ENCODE assay signal across 22 cellular contexts in the genomic region with DNA sequence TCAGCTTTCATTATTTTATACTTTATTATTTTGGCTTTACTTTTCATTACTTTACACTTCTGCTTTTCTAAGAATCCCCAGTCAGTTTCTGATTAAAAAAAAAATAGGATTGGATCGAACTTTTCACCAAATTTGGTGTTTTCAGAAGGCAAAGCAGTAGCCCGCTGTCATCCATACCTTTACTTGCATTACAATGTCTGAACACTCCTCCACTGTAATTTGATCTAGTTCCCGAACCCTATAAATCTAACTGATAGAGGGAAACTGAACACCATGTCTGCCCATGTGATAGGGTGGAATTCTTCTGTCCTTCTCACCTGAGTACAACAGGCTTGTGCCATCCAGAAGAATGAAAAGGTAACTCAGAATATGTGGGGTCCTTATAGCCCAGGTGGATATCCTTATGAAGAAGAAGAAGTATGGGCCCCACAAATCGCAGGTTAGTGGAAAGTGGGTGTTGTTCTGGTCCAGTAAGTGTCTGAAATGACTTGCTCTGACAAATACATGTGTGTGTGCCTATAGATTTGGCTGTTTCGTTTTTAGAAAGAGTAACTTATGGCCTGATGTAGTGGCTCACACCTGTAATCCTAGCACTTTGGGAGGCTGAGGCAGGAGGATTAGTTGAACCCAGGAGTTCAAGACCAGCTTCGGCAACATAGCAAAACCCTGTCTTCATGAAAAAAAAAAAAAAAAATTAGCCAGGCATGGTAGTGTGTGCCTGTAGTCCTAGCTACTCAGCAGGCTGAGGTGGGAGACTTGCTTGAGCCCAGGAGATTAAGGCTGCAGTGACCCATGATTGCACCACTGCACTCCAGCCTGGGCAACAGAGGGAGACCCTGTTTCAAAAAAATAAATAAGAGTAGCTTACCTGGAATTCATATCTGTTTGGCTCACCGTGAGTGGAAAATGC.
A peak's percentile ranks its signal among the peaks of the same experiment; 100 is the strongest.
DNase-seq lines count a peak whose midpoint lies in the region; ATAC-seq and FAIRE-seq lines count a peak whose summit lies in the region.
"Had no signal": no experiment of that assay in that cellular context is flagged by ENCODE, and none has a peak within 500 bp of the region (broad histone marks: within the 10 kb centered on the region; RNA-seq: fewer than 3 reads in every experiment).

No MANE protein-coding gene starts in this region.

- H3K9me3 ChIP-seq in iPS DF 6.9 (ENCODE audit: control insufficient read depth, insufficient read depth, low read length), result no peaks in the 10 kb centered on the region
- H3K9me3 ChIP-seq: colonic mucosa, lower lobe of right lung had no signal

- H3K4me1 ChIP-seq in iPS DF 6.9 (ENCODE audit: control insufficient read depth, insufficient read depth, low read length), result 0 out of 2 replicates have a peak, but pooled peaks cover 1% of the 10 kb centered on the region
- H3K4me1 ChIP-seq: colonic mucosa, lower lobe of right lung, spleen had no signal

- no peaks in the 10 kb centered on the region for H3K36me3 ChIP-seq in iPS DF 6.9 (ENCODE audit: control insufficient read depth, insufficient read depth, low read length)
- H3K36me3 ChIP-seq: colonic mucosa, lower lobe of right lung, spleen, stomach had no signal

- peak; percentile 33 for FAIRE-seq in GM18507 (lab: Jason Lieb, UNC)
- FAIRE-seq: G401.6 had no signal

- no peaks in the 10 kb centered on the region for H3K27me3 ChIP-seq in iPS DF 6.9 (ENCODE audit: control insufficient read depth, insufficient read depth, low read length)
- H3K27me3 ChIP-seq: colonic mucosa, spleen, stomach had no signal

- H3K4me3 ChIP-seq in iPS DF 6.9 (ENCODE audit: low read length), result no peak overlapping the region
- H3K4me3 ChIP-seq: colonic mucosa, lower lobe of right lung, spleen, stomach had no signal

- no peak overlapping the region for H3K27ac ChIP-seq in iPS DF 6.9 (ENCODE audit: low read length)
- H3K27ac ChIP-seq: colonic mucosa, lower lobe of right lung, spleen, stomach, VCaP had no signal

- ATAC-seq in HG02884 (IDR thresholded peaks at IDR 0.05; ENCODE audit: unreplicated experiment) (peak; percentile 39), GM18502 (IDR thresholded peaks at IDR 0.05; ENCODE audit: poor library complexity, unreplicated experiment) (no peak), HG03139 (IDR thresholded peaks at IDR 0.05; ENCODE audit: unreplicated experiment) (no peak)
- ATAC-seq: lower lobe of right lung had no signal

- no CpG with 5 or more reads among the region's 7 CpGs for WGBS in iPS DF 6.9 (ENCODE audit: insufficient coverage, insufficient read length)

- no peak for DNase-seq in GM18507 (ENCODE audit: extremely low spot score, insufficient read length, low read depth)
- peak; percentile 56 for DNase-seq in OCI-M1 (lab: John Stamatoyannopoulos, UW)
- peak; percentile 22 for DNase-seq in iPS DF 6.9 (ENCODE audit: low read depth, low spot score)
- no peak for DNase-seq in NCI-H1092 (lab: John Stamatoyannopoulos, UW)
- DNase-seq in NCI-H1694 (lab: John Stamatoyannopoulos, UW), result no peak
- DNase-seq: activated effector memory CD4-positive, alpha-beta T cell treated with anti-CD3 and anti-CD28 coated beads, Interleukin-2, amount 50 U/mL, for 16 hours; colonic mucosa; DMS 273 treated with DMSO at 0.1 percent for 48 hours; lower lobe of right lung; NCI-H1436; NCI-H774; occipital lobe; spleen; stimulated activated CD4-positive, alpha-beta T cell treated with anti-CD3 and anti-CD28 coated beads, Interleukin-4, amount 100 ng/mL, for 4 hours; stomach; T-helper 2 cell; trophoblast cell had no signal

Comparison
In these comparisons a context has a peak if more than half of its experiments do, and no peak if none do; other contexts are left out.
1. DNase-seq: peak in OCI-M1 (single experiment) and iPS DF 6.9 (single experiment); none in GM18507 (single experiment), NCI-H1092 (single experiment) and NCI-H1694 (single experiment).